In the genomic region with DNA sequence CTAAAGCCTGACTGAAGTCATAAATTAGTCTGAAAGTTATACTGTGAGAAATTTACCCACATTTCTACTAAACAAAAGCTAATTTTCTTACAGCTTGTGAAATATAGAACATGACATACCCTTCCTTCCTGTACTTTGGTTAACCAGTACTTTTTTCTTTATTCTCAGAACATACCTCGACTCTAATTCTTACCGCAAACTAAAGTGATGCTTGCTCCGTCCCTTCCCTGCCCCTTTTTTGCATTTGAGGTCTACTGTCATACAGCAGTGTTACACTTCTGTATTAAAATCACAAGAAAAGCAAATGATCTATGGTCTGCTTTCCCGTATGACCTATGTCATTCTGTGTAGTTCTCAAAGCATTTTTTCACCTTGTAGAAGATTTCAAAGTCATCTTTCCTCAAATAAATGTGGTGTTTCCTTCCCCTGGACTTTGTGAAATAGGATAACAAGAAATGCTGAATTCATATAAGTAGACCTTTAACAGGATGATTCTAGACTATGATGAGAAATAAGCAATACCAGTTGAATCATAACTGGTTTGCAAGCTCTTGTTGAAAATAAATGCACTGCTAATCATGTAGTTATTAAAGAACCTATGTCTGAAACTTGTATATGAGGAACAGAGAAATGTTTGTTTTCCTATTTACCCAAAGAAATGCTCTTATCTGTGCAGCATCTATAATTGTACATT, we compare ENCODE assay signal across 8 cellular contexts. TPM values are rescaled to one million over a fixed set of nuclear protein-coding genes. Genes with fewer than 3 reads are reported as not detected.
DNase-seq lines count a peak whose midpoint lies in the region; ATAC-seq lines count a peak whose summit lies in the region.

No MANE protein-coding gene starts in this region.

- no peaks in the 10 kb centered on the region for H3K9me3 Mint-ChIP-seq in activated CD8-positive, alpha-beta memory T cell treated with anti-CD3 and anti-CD28 coated beads, Interleukin-2, amount 10 ng/mL, durations not matched to agents 7 days and 5 days (ENCODE audit: low read depth)
- H3K9me3 Mint-ChIP-seq in activated T-helper 2 cell treated with anti-CD3 and anti-CD28 coated beads, Interferon-gamma antibody, Interleukin-2, Interleukin-4, amounts not matched to agents 10 μg/mL and 5 μg/mL and 100 μg/mL, durations not matched to agents 14 hours and 24 hours and 36 hours: no peaks in the 10 kb centered on the region
- H3K9me3 Mint-ChIP-seq in stimulated activated naive CD8-positive, alpha-beta T cell treated with anti-CD3 and anti-CD28 coated beads, Interleukin-15, Interleukin-2, amounts not matched to agents 100 ng/mL and 50 ng/mL, for 24 hours: no peaks in the 10 kb centered on the region

- H3K9me3 ChIP-seq in MG63: no peaks in the 10 kb centered on the region

- peak; percentile 76 for ATAC-seq in activated CD8-positive, alpha-beta memory T cell treated with anti-CD3 and anti-CD28 coated beads, Interleukin-2, amount 10 ng/mL, durations not matched to agents 7 days and 5 days
- peak; percentile 89 for ATAC-seq in HG03097 (IDR thresholded peaks at IDR 0.05; ENCODE audit: low FRiP score, unreplicated experiment)

- CTCF ChIA-PET in activated CD8-positive, alpha-beta memory T cell treated with anti-CD3 and anti-CD28 coated beads, Interleukin-2, amount 10 ng/mL, durations not matched to agents 7 days and 5 days (lab: Charles Lee): interaction anchor here (1.0 to 7.2 kb wide), 7 partner anchors 9 to 86 kb away, joined by 3 to 27 read pairs (median 4); no protein-coding TSS in a partner anchor

- intact Hi-C loops in activated T-helper 2 cell treated with anti-CD3 and anti-CD28 coated beads, Interferon-gamma antibody, Interleukin-2, Interleukin-4, amounts not matched to agents 10 μg/mL and 5 μg/mL and 100 μg/mL, durations not matched to agents 14 hours and 24 hours and 36 hours (cut with micrococcal nuclease): loop anchor here (1.0 to 10.0 kb wide), 11 partner anchors 8 to 1079 kb away; a partner anchor contains a TSS

- DNase-seq in activated CD8-positive, alpha-beta memory T cell treated with anti-CD3 and anti-CD28 coated beads, Interleukin-2, amount 10 ng/mL, durations not matched to agents 7 days and 5 days: peak; percentile 79
- DNase-seq in activated CD8-positive, alpha-beta memory T cell treated with anti-CD3 and anti-CD28 coated beads for 24 hours: no peak
- DNase-seq in activated T-helper 2 cell treated with anti-CD3 and anti-CD28 coated beads, Interferon-gamma antibody, Interleukin-2, Interleukin-4, amounts not matched to agents 10 μg/mL and 5 μg/mL and 100 μg/mL, durations not matched to agents 14 hours and 24 hours and 36 hours (ENCODE audit: low spot score): peak; percentile 59
- DNase-seq in DMS153 (lab: John Stamatoyannopoulos, UW) (no peak), HPDE6-E6E7 (ENCODE audit: extremely low spot score) (no peak), MG63 (no peak)

- H3K4me1 Mint-ChIP-seq in activated CD8-positive, alpha-beta memory T cell treated with anti-CD3 and anti-CD28 coated beads, Interleukin-2, amount 10 ng/mL, durations not matched to agents 7 days and 5 days: peaks cover 76% of the 10 kb centered on the region
- peaks cover 74% of the 10 kb centered on the region for H3K4me1 Mint-ChIP-seq in activated T-helper 2 cell treated with anti-CD3 and anti-CD28 coated beads, Interferon-gamma antibody, Interleukin-2, Interleukin-4, amounts not matched to agents 10 μg/mL and 5 μg/mL and 100 μg/mL, durations not matched to agents 14 hours and 24 hours and 36 hours (ENCODE audit: low read depth)
- H3K4me1 Mint-ChIP-seq in stimulated activated naive CD8-positive, alpha-beta T cell treated with anti-CD3 and anti-CD28 coated beads, Interleukin-15, Interleukin-2, amounts not matched to agents 100 ng/mL and 50 ng/mL, for 24 hours (ENCODE audit: low read depth): peaks cover 96% of the 10 kb centered on the region

- H3K27me3 Mint-ChIP-seq in activated CD8-positive, alpha-beta memory T cell treated with anti-CD3 and anti-CD28 coated beads, Interleukin-2, amount 10 ng/mL, durations not matched to agents 7 days and 5 days: no peaks in the 10 kb centered on the region
- H3K27me3 Mint-ChIP-seq in activated T-helper 2 cell treated with anti-CD3 and anti-CD28 coated beads, Interferon-gamma antibody, Interleukin-2, Interleukin-4, amounts not matched to agents 10 μg/mL and 5 μg/mL and 100 μg/mL, durations not matched to agents 14 hours and 24 hours and 36 hours (ENCODE audit: low read depth): no peaks in the 10 kb centered on the region
- H3K27me3 Mint-ChIP-seq in stimulated activated naive CD8-positive, alpha-beta T cell treated with anti-CD3 and anti-CD28 coated beads, Interleukin-15, Interleukin-2, amounts not matched to agents 100 ng/mL and 50 ng/mL, for 24 hours: no peaks in the 10 kb centered on the region

- peaks cover 75% of the 10 kb centered on the region for H3K36me3 Mint-ChIP-seq in activated CD8-positive, alpha-beta memory T cell treated with anti-CD3 and anti-CD28 coated beads, Interleukin-2, amount 10 ng/mL, durations not matched to agents 7 days and 5 days
- peaks cover 90% of the 10 kb centered on the region for H3K36me3 Mint-ChIP-seq in activated T-helper 2 cell treated with anti-CD3 and anti-CD28 coated beads, Interferon-gamma antibody, Interleukin-2, Interleukin-4, amounts not matched to agents 10 μg/mL and 5 μg/mL and 100 μg/mL, durations not matched to agents 14 hours and 24 hours and 36 hours (ENCODE audit: low read depth)
- H3K36me3 Mint-ChIP-seq in stimulated activated naive CD8-positive, alpha-beta T cell treated with anti-CD3 and anti-CD28 coated beads, Interleukin-15, Interleukin-2, amounts not matched to agents 100 ng/mL and 50 ng/mL, for 24 hours (ENCODE audit: low read depth): peaks cover 86% of the 10 kb centered on the region

- no peak overlapping the region for H3K4me3 ChIP-seq in MG63

- H3K27ac Mint-ChIP-seq in activated CD8-positive, alpha-beta memory T cell treated with anti-CD3 and anti-CD28 coated beads, Interleukin-2, amount 10 ng/mL, durations not matched to agents 7 days and 5 days: peak overlapping the region; percentile 87
- peak overlapping the region; percentile 96 for H3K27ac Mint-ChIP-seq in activated T-helper 2 cell treated with anti-CD3 and anti-CD28 coated beads, Interferon-gamma antibody, Interleukin-2, Interleukin-4, amounts not matched to agents 10 μg/mL and 5 μg/mL and 100 μg/mL, durations not matched to agents 14 hours and 24 hours and 36 hours
- H3K27ac Mint-ChIP-seq in stimulated activated naive CD8-positive, alpha-beta T cell treated with anti-CD3 and anti-CD28 coated beads, Interleukin-15, Interleukin-2, amounts not matched to agents 100 ng/mL and 50 ng/mL, for 24 hours: peak overlapping the region; percentile 97

- H3K36me3 ChIP-seq in MG63: no peaks in the 10 kb centered on the region

- H3K27me3 ChIP-seq in MG63: no peaks in the 10 kb centered on the region

- H3K4me3 Mint-ChIP-seq in activated CD8-positive, alpha-beta memory T cell treated with anti-CD3 and anti-CD28 coated beads, Interleukin-2, amount 10 ng/mL, durations not matched to agents 7 days and 5 days: peak overlapping the region; percentile 49
- H3K4me3 Mint-ChIP-seq in activated T-helper 2 cell treated with anti-CD3 and anti-CD28 coated beads, Interferon-gamma antibody, Interleukin-2, Interleukin-4, amounts not matched to agents 10 μg/mL and 5 μg/mL and 100 μg/mL, durations not matched to agents 14 hours and 24 hours and 36 hours (ENCODE audit: low read depth): peak overlapping the region; percentile 74
- peak overlapping the region; percentile 61 for H3K4me3 Mint-ChIP-seq in stimulated activated naive CD8-positive, alpha-beta T cell treated with anti-CD3 and anti-CD28 coated beads, Interleukin-15, Interleukin-2, amounts not matched to agents 100 ng/mL and 50 ng/mL, for 24 hours

RNA-seq across cellular contexts. Expression of a gene that starts 30.4 kb away (rescaled TPM):
- total RNA-seq in activated CD8-positive, alpha-beta memory T cell treated with anti-CD3 and anti-CD28 coated beads, Interleukin-2, amount 10 ng/mL, durations not matched to agents 7 days and 5 days: 100 to 1,000 TPM; 231 to 343 TPM
- total RNA-seq in activated T-helper 2 cell treated with anti-CD3 and anti-CD28 coated beads, Interferon-gamma antibody, Interleukin-2, Interleukin-4, amounts not matched to agents 10 μg/mL and 5 μg/mL and 100 μg/mL, durations not matched to agents 14 hours and 24 hours and 36 hours: 199 and 206 TPM in 2 replicates
- not detected in 2 replicates for total RNA-seq in MG63 (2014; rRNA removed; shearing (Covaris generic); ENCODE audit: low replicate concordance)

Comparison
In these comparisons a context has a peak if more than half of its experiments do, and no peak if none do; other contexts are left out.
1. DNase-seq: peak in activated CD8-positive, alpha-beta memory T cell treated with anti-CD3 and anti-CD28 coated beads, Interleukin-2, amount 10 ng/mL, durations not matched to agents 7 days and 5 days (single experiment) and activated T-helper 2 cell treated with anti-CD3 and anti-CD28 coated beads, Interferon-gamma antibody, Interleukin-2, Interleukin-4, amounts not matched to agents 10 μg/mL and 5 μg/mL and 100 μg/mL, durations not matched to agents 14 hours and 24 hours and 36 hours (single experiment); none in activated CD8-positive, alpha-beta memory T cell treated with anti-CD3 and anti-CD28 coated beads for 24 hours (single experiment), DMS153 (single experiment), HPDE6-E6E7 (single experiment) and MG63 (single experiment).
2. RNA of a gene that starts 30.4 kb away (total RNA-seq): 231 to 343 TPM in activated CD8-positive, alpha-beta memory T cell treated with anti-CD3 and anti-CD28 coated beads, Interleukin-2, amount 10 ng/mL, durations not matched to agents 7 days and 5 days and 199 to 206 TPM in activated T-helper 2 cell treated with anti-CD3 and anti-CD28 coated beads, Interferon-gamma antibody, Interleukin-2, Interleukin-4, amounts not matched to agents 10 μg/mL and 5 μg/mL and 100 μg/mL, durations not matched to agents 14 hours and 24 hours and 36 hours; not detected in MG63; every median in the first group is over 100 times any median in the second.
3. Peak in every context shown above with its lines, with median percentiles within 50 percentile points of each other: H3K27ac Mint-ChIP-seq and H3K4me3 Mint-ChIP-seq.